16 cellular contexts compared by ENCODE assay signal in the genomic region with DNA sequence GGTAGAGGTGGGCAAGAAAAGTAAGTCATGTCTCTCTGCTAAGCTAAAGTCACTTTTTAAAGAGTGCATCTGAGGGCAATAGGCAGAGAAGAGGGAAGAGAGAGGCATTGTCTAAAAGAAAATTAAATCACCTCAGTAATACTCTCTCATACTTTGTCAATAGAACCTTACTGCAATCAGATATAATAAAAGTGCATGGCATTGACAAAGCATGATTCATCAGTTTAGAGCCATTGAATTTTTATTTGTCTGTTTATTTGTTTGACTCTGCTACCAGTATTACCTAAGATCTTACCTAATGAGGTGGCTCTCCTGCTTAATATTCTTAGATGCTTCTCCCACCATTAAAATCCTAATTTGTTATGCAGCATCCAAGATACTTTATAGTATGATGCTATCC.
DNase-seq lines count a peak whose midpoint lies in the region; ATAC-seq and TF ChIP-seq lines count a peak whose summit lies in the region.
"Had no signal": no experiment of that assay in that cellular context is flagged by ENCODE, and none has a peak within 500 bp of the region (broad histone marks: within the 10 kb centered on the region; RNA-seq: fewer than 3 reads in every experiment).

No MANE protein-coding gene starts in this region.

- H3K4me3 Mint-ChIP-seq in GM23338: no peak overlapping the region
- H3K4me3 Mint-ChIP-seq: CD8-positive, alpha-beta T cell had no signal

- H3K9me3 Mint-ChIP-seq in GM23338: no peaks in the 10 kb centered on the region
- H3K9me3 Mint-ChIP-seq: CD8-positive, alpha-beta T cell had no signal

- H3K4me1 Mint-ChIP-seq in GM23338: peaks cover 10% of the 10 kb centered on the region; the same call in 2 of the 3 replicates

- H3K27ac ChIP-seq in GM23338 (ENCODE audit: low read depth) (no peak overlapping the region), PC-3 (ENCODE audit: low read length) (no peak overlapping the region), colonic mucosa (no peak overlapping the region)
- H3K27ac ChIP-seq: BLaER1 treated with 17β-estradiol and CSF1 and Interleukin-3, amounts not matched to agents 10 nM and 100 nM; HL-60 had no signal

- H3K9me2 ChIP-seq in GM23338 (ENCODE audit: insufficient read depth) (no peaks in the 10 kb centered on the region), PC-3 (replicated peaks; ENCODE audit: low read length) (no peaks in the 10 kb centered on the region)

- H3K27me3 Mint-ChIP-seq in GM23338 (ENCODE audit: insufficient read depth, low read depth, poor library complexity): no peaks in the 10 kb centered on the region

- H3K79me2 ChIP-seq in GM23338 (replicated peaks; ENCODE audit: insufficient read depth) (no peaks in the 10 kb centered on the region), PC-3 (ENCODE audit: low read length) (no peaks in the 10 kb centered on the region)

- intact Hi-C loops in PC-3 (cut with micrococcal nuclease) (no loop called here), colonic mucosa (cut with DNase I) (no loop called here)

- H3F3A ChIP-seq in GM23338 (replicated peaks; ENCODE audit: low read depth) (no peaks in the 10 kb centered on the region), PC-3 (ENCODE audit: low read length, unreplicated experiment) (no peaks in the 10 kb centered on the region)

- CTCF ChIA-PET in PC-3 (lab: Charles Lee): no interaction called here

- H3K9me3 ChIP-seq in PC-3 (ENCODE audit: low read length) (no peaks in the 10 kb centered on the region), colonic mucosa (no peaks in the 10 kb centered on the region)
- H3K9me3 ChIP-seq: BLaER1 treated with 17β-estradiol and CSF1 and Interleukin-3, amounts not matched to agents 10 nM and 100 nM; HAP-1 had no signal

- H2AFZ ChIP-seq in GM23338 (no peak overlapping the region), PC-3 (ENCODE audit: low read length) (no peak overlapping the region)

- no peak overlapping the region for H3K4me2 ChIP-seq in GM23338
- peak overlapping the region; percentile 40; the same call in 1 of the 2 replicates for H3K4me2 ChIP-seq in PC-3 (ENCODE audit: low read length)
- H3K4me2 ChIP-seq: BLaER1 treated with 17β-estradiol and CSF1 and Interleukin-3, amounts not matched to agents 10 nM and 100 nM had no signal

- H3K9ac ChIP-seq in PC-3 (ENCODE audit: low read length): no peak overlapping the region
- H3K9ac ChIP-seq in colonic mucosa (ENCODE audit: low read depth in 2 of 2, low read length in 2 of 2): no peak overlapping the region
- H3K9ac ChIP-seq: BLaER1 treated with 17β-estradiol and CSF1 and Interleukin-3, amounts not matched to agents 10 nM and 100 nM had no signal

- H3K27ac Mint-ChIP-seq in GM23338: peak overlapping the region; percentile 70
- H3K27ac Mint-ChIP-seq: CD8-positive, alpha-beta T cell had no signal

- ATAC-seq in GM23338: no peak
- ATAC-seq in PC-3: peak; percentile 37
- ATAC-seq: CD8-positive, alpha-beta T cell had no signal

- H3K36me3 Mint-ChIP-seq in GM23338 (ENCODE audit: low read depth): no peaks in the 10 kb centered on the region
- H3K36me3 Mint-ChIP-seq: CD8-positive, alpha-beta T cell had no signal

- H4K20me1 ChIP-seq in GM23338 (replicated peaks; ENCODE audit: insufficient read depth) (no peaks in the 10 kb centered on the region), PC-3 (ENCODE audit: low read length) (no peaks in the 10 kb centered on the region)
- H4K20me1 ChIP-seq: BLaER1 treated with 17β-estradiol and CSF1 and Interleukin-3, amounts not matched to agents 10 nM and 100 nM had no signal

- POLR2A ChIA-PET in PC-3 (lab: Charles Lee; ENCODE audit: unreplicated experiment): interaction anchor here (0.6 kb wide), 1 partner anchor 1195 kb away, joined by 3 read pairs; no protein-coding TSS in a partner anchor

- TF ChIP-seq CTCF in GM23338 (conservative IDR thresholded peaks at IDR 0.05; ENCODE audit: low read depth in 2 of 2) (no peak), PC-3 (conservative IDR thresholded peaks at IDR 0.05; ENCODE audit: low read depth, low read length) (no peak), colonic mucosa (IDR thresholded peaks at IDR 0.05) (no peak)

- H3K27me3 ChIP-seq in GM23338 (ENCODE audit: insufficient read depth) (no peaks in the 10 kb centered on the region), PC-3 (ENCODE audit: low read length) (no peaks in the 10 kb centered on the region), colonic mucosa (no peaks in the 10 kb centered on the region)
- H3K27me3 ChIP-seq: BLaER1 treated with 17β-estradiol and CSF1 and Interleukin-3, amounts not matched to agents 10 nM and 100 nM had no signal

- no TSS peak for BruUV-seq in PC-3 (replicated peaks; lab: Mats Ljungman, UMichigan)

- no peaks in the 10 kb centered on the region for H3K36me3 ChIP-seq in GM23338 (ENCODE audit: insufficient read depth)
- no peaks in the 10 kb centered on the region for H3K36me3 ChIP-seq in PC-3 (ENCODE audit: low read depth, low read length)
- no peaks in the 10 kb centered on the region for H3K36me3 ChIP-seq in colonic mucosa
- H3K36me3 ChIP-seq: HAP-1 had no signal

- no peak for DNase-seq in GM23338 (ENCODE audit: low spot score)
- peak; percentile 53 for DNase-seq in PC-3
- DNase-seq in colonic mucosa: no peak
- DNase-seq in renal cortical epithelial cell (ENCODE audit: low read depth): peak; percentile 54
- no peak for DNase-seq in NCI-H1092 (lab: John Stamatoyannopoulos, UW)
- no peak for DNase-seq in cortex of kidney (lab: John Stamatoyannopoulos, UW)
- no peak for DNase-seq in HK-2 (ENCODE audit: unreplicated experiment)
- DNase-seq: 8988T; Calu3; CD8-positive, alpha-beta T cell; DMS79 treated with DMSO at 0.1 percent for 48 hours; GF-D8; IMR-90 had no signal

- H3K4me3 ChIP-seq in GM23338 (no peak overlapping the region), PC-3 (ENCODE audit: low read length) (no peak overlapping the region), colonic mucosa (peak overlapping the region; percentile 3)
- H3K4me3 ChIP-seq: BLaER1 treated with 17β-estradiol and CSF1 and Interleukin-3, amounts not matched to agents 10 nM and 100 nM; HAP-1 had no signal

- H3K4me1 ChIP-seq in GM23338 (ENCODE audit: insufficient read depth) (no peaks in the 10 kb centered on the region), PC-3 (ENCODE audit: insufficient read depth, low read length) (peaks cover 42% of the 10 kb centered on the region), colonic mucosa (peaks cover 3% of the 10 kb centered on the region)

TF ChIP-seq in GM23338, 12 proteins besides CTCF, POLR2A, EP300 and RAD21 (continues in another document):
- TF ChIP-seq CREB1 (CRISPR knock-in tag; IDR thresholded peaks at IDR 0.05; ENCODE audit: low read depth): no peak
- no peak for TF ChIP-seq EZH2phosphoT487 (IDR thresholded peaks at IDR 0.05; ENCODE audit: unreplicated experiment)
- TF ChIP-seq POLR2AphosphoS5 (IDR thresholded peaks at IDR 0.05; ENCODE audit: low read depth): no peak
- TF ChIP-seq NANOG (IDR thresholded peaks at IDR 0.05; ENCODE audit: borderline replicate concordance): no peak
- TF ChIP-seq, protein P1, sequence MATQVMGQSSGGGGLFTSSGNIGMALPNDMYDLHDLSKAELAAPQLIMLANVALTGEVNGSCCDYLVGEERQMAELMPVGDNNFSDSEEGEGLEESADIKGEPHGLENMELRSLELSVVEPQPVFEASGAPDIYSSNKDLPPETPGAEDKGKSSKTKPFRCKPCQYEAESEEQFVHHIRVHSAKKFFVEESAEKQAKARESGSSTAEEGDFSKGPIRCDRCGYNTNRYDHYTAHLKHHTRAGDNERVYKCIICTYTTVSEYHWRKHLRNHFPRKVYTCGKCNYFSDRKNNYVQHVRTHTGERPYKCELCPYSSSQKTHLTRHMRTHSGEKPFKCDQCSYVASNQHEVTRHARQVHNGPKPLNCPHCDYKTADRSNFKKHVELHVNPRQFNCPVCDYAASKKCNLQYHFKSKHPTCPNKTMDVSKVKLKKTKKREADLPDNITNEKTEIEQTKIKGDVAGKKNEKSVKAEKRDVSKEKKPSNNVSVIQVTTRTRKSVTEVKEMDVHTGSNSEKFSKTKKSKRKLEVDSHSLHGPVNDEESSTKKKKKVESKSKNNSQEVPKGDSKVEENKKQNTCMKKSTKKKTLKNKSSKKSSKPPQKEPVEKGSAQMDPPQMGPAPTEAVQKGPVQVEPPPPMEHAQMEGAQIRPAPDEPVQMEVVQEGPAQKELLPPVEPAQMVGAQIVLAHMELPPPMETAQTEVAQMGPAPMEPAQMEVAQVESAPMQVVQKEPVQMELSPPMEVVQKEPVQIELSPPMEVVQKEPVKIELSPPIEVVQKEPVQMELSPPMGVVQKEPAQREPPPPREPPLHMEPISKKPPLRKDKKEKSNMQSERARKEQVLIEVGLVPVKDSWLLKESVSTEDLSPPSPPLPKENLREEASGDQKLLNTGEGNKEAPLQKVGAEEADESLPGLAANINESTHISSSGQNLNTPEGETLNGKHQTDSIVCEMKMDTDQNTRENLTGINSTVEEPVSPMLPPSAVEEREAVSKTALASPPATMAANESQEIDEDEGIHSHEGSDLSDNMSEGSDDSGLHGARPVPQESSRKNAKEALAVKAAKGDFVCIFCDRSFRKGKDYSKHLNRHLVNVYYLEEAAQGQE (IDR thresholded peaks at IDR 0.05; ENCODE audit: unreplicated experiment): no peak
- no peak for TF ChIP-seq STAT1 (IDR thresholded peaks at IDR 0.05; ENCODE audit: unreplicated experiment)
- no peak for TF ChIP-seq EZH2 (IDR thresholded peaks at IDR 0.05; ENCODE audit: low read depth, unreplicated experiment)
- TF ChIP-seq, protein P2, sequence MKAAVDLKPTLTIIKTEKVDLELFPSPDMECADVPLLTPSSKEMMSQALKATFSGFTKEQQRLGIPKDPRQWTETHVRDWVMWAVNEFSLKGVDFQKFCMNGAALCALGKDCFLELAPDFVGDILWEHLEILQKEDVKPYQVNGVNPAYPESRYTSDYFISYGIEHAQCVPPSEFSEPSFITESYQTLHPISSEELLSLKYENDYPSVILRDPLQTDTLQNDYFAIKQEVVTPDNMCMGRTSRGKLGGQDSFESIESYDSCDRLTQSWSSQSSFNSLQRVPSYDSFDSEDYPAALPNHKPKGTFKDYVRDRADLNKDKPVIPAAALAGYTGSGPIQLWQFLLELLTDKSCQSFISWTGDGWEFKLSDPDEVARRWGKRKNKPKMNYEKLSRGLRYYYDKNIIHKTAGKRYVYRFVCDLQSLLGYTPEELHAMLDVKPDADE (IDR thresholded peaks at IDR 0.05): no peak

Comparison
In these comparisons a context has a peak if more than half of its experiments do, and no peak if none do; other contexts are left out.
1. DNase-seq: peak in PC-3 (single experiment) and renal cortical epithelial cell (single experiment); none in GM23338 (single experiment), colonic mucosa (single experiment), NCI-H1092 (single experiment), cortex of kidney (single experiment) and HK-2 (single experiment).